Comparison of ENCODE assay signal across 10 cellular contexts in genomic region chr16:27253526-27253930, GRCh38. TPM values are rescaled to one million over a fixed set of nuclear protein-coding genes. Genes with fewer than 3 reads are reported as not detected.
DNase-seq lines count a peak whose midpoint lies in the region; ATAC-seq and TF ChIP-seq lines count a peak whose summit lies in the region.
"Had no signal": no experiment of that assay in that cellular context is flagged by ENCODE, and none has a peak within 500 bp of the region (broad histone marks: within the 10 kb centered on the region; RNA-seq: fewer than 3 reads in every experiment).

No MANE protein-coding gene starts in this region.

- H3K9me3 Mint-ChIP-seq in activated T-cell treated with anti-CD3 and anti-CD28 coated beads, Interleukin-2, amount 50 U/mL, for 4 hours = no peaks in the 10 kb centered on the region
- no peaks in the 10 kb centered on the region for H3K9me3 Mint-ChIP-seq in activated naive CD8-positive, alpha-beta T cell treated with anti-CD3 and anti-CD28 coated beads, Interleukin-2, amount 50 U/mL, for 24 hours
- no peaks in the 10 kb centered on the region for H3K9me3 Mint-ChIP-seq in type B pancreatic cell

- H3K4me3 ChIP-seq in kidney epithelial cell (ENCODE audit: low read depth, low read length) = no peak overlapping the region

- no peaks in the 10 kb centered on the region for H3K27me3 ChIP-seq in kidney epithelial cell (ENCODE audit: control insufficient read depth, insufficient read depth, low read length)

- no peak for DNase-seq in activated T-cell treated with anti-CD3 and anti-CD28 coated beads, Interleukin-2, amount 50 U/mL, for 4 hours
- no peak for DNase-seq in activated T-cell treated with anti-CD3 and anti-CD28 coated beads, Interleukin-2, amount 50 U/mL, for 1 hour
- no peak for DNase-seq in activated naive CD8-positive, alpha-beta T cell treated with anti-CD3 and anti-CD28 coated beads, Interleukin-2, amount 50 U/mL, for 24 hours
- DNase-seq in kidney epithelial cell (ENCODE audit: low read depth) (peak; percentile 73), type B pancreatic cell (ENCODE audit: extremely low spot score, unreplicated experiment) (peak; percentile 18), NCI-H510A treated with DMSO at 0.1 percent for 48 hours (lab: John Stamatoyannopoulos, UW) (no peak), NCI-H146 treated with DMSO at 0.1 percent for 48 hours (lab: John Stamatoyannopoulos, UW; ENCODE audit: unreplicated experiment) (no peak)
- DNase-seq: DMS79, RPMI8226 had no signal

- peak overlapping the region; percentile 56 for H3K4me3 Mint-ChIP-seq in activated T-cell treated with anti-CD3 and anti-CD28 coated beads, Interleukin-2, amount 50 U/mL, for 4 hours
- H3K4me3 Mint-ChIP-seq in activated naive CD8-positive, alpha-beta T cell treated with anti-CD3 and anti-CD28 coated beads, Interleukin-2, amount 50 U/mL, for 24 hours = peak overlapping the region; percentile 67
- H3K4me3 Mint-ChIP-seq in type B pancreatic cell = no peak overlapping the region

- peaks cover 80% of the 10 kb centered on the region for H3K4me1 Mint-ChIP-seq in activated T-cell treated with anti-CD3 and anti-CD28 coated beads, Interleukin-2, amount 50 U/mL, for 4 hours (ENCODE audit: low read depth)
- H3K4me1 Mint-ChIP-seq in activated naive CD8-positive, alpha-beta T cell treated with anti-CD3 and anti-CD28 coated beads, Interleukin-2, amount 50 U/mL, for 24 hours = peaks cover 92% of the 10 kb centered on the region
- H3K4me1 Mint-ChIP-seq in type B pancreatic cell (ENCODE audit: unreplicated experiment) = peaks cover 5% of the 10 kb centered on the region

- peak; percentile 10 to 31 for ATAC-seq in activated T-cell treated with anti-CD3 and anti-CD28 coated beads, Interleukin-2, amount 50 U/mL, for 4 hours
- peak; percentile 70 for ATAC-seq in activated naive CD8-positive, alpha-beta T cell treated with anti-CD3 and anti-CD28 coated beads, Interleukin-2, amount 50 U/mL, for 24 hours
- no peak for ATAC-seq in HG02870 (IDR thresholded peaks at IDR 0.05; ENCODE audit: unreplicated experiment)

- TF ChIP-seq CTCF in kidney epithelial cell (IDR thresholded peaks at IDR 0.05; ENCODE audit: insufficient read depth, low read length, poor library complexity, severe bottlenecking) (no peak), type B pancreatic cell (conservative IDR thresholded peaks at IDR 0.05) (no peak)

- peaks cover 41% of the 10 kb centered on the region for H3K36me3 Mint-ChIP-seq in activated T-cell treated with anti-CD3 and anti-CD28 coated beads, Interleukin-2, amount 50 U/mL, for 4 hours (ENCODE audit: insufficient read depth)
- H3K36me3 Mint-ChIP-seq in activated naive CD8-positive, alpha-beta T cell treated with anti-CD3 and anti-CD28 coated beads, Interleukin-2, amount 50 U/mL, for 24 hours (ENCODE audit: low read depth) = peaks cover 58% of the 10 kb centered on the region
- H3K36me3 Mint-ChIP-seq in type B pancreatic cell = peaks cover 4% of the 10 kb centered on the region

- H3K27ac Mint-ChIP-seq in activated naive CD8-positive, alpha-beta T cell treated with anti-CD3 and anti-CD28 coated beads, Interleukin-2, amount 50 U/mL, for 24 hours = peak overlapping the region; percentile 99
- H3K27ac Mint-ChIP-seq in type B pancreatic cell = no peak overlapping the region

- no peaks in the 10 kb centered on the region for H3K27me3 Mint-ChIP-seq in activated T-cell treated with anti-CD3 and anti-CD28 coated beads, Interleukin-2, amount 50 U/mL, for 4 hours (ENCODE audit: low read depth)
- no peaks in the 10 kb centered on the region for H3K27me3 Mint-ChIP-seq in activated naive CD8-positive, alpha-beta T cell treated with anti-CD3 and anti-CD28 coated beads, Interleukin-2, amount 50 U/mL, for 24 hours
- H3K27me3 Mint-ChIP-seq in type B pancreatic cell = no peaks in the 10 kb centered on the region

- H3K36me3 ChIP-seq in kidney epithelial cell (ENCODE audit: control insufficient read depth, insufficient read depth, low read length) = no peaks in the 10 kb centered on the region

RNA-seq across cellular contexts. Expression of gene NSMCE1, which starts 15.0 kb away (rescaled TPM):
- 100 to 1,000 TPM; 109 to 111 (median 111) TPM for total RNA-seq in activated T-cell treated with anti-CD3 and anti-CD28 coated beads, Interleukin-2, amount 50 U/mL, for 4 hours
- total RNA-seq in kidney epithelial cell = 88.9 and 94.8 TPM in 2 replicates
- total RNA-seq in type B pancreatic cell (ENCODE audit: low replicate concordance) = 27.1 and 33.3 TPM in 2 replicates

RNA-seq across cellular contexts. Expression of gene KDM8, which starts 50.2 kb away (rescaled TPM):
- total RNA-seq in activated T-cell treated with anti-CD3 and anti-CD28 coated beads, Interleukin-2, amount 50 U/mL, for 4 hours = 10 to 100 TPM in 1 of 3 donors, 1 to 10 TPM in 2; 8.8 to 10.7 (median 8.9) TPM
- total RNA-seq in kidney epithelial cell (4.0 and 9.9 TPM in 2 replicates), type B pancreatic cell (ENCODE audit: low replicate concordance) (6.3 and 11.1 TPM in 2 replicates)

Comparison
In these comparisons a context has a peak if more than half of its experiments do, and no peak if none do; other contexts are left out.
1. DNase-seq: peak in kidney epithelial cell (single experiment) and type B pancreatic cell (single experiment); none in activated T-cell treated with anti-CD3 and anti-CD28 coated beads, Interleukin-2, amount 50 U/mL, for 4 hours (single experiment), activated T-cell treated with anti-CD3 and anti-CD28 coated beads, Interleukin-2, amount 50 U/mL, for 1 hour (single experiment), activated naive CD8-positive, alpha-beta T cell treated with anti-CD3 and anti-CD28 coated beads, Interleukin-2, amount 50 U/mL, for 24 hours (single experiment), NCI-H510A treated with DMSO at 0.1 percent for 48 hours (single experiment) and NCI-H146 treated with DMSO at 0.1 percent for 48 hours (single experiment).